In the genomic region with DNA sequence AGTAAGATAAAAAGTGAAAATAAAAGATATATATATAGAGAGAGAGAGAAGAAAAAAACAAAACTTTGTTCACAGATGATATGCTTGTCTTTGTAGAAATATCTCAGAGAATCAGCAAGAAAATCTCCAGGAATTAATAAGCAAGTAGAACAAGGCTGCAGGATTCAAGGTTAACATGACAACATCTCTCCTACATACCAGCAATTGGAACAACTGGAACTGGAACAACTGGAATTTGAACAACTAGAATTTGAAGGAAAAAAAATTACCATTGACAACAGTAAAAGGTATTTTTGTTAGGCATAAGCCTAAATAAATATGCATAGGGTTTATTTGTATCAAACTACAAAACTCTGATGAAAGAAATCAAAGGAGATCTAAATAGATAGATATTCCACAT, we compare ENCODE assay signal across 18 cellular contexts. TPM values are rescaled to one million over a fixed set of nuclear protein-coding genes. Genes with fewer than 3 reads are reported as not detected.
DNase-seq lines count a peak whose midpoint lies in the region; ATAC-seq and TF ChIP-seq lines count a peak whose summit lies in the region.
"Had no signal": no experiment of that assay in that cellular context is flagged by ENCODE, and none has a peak within 500 bp of the region (broad histone marks: within the 10 kb centered on the region; RNA-seq: fewer than 3 reads in every experiment).

No MANE protein-coding gene starts in this region.

- POLR2A ChIA-PET in MCF 10A (lab: Yijun Ruan, JAX) (no interaction called here), Panc1 (lab: Charles Lee) (no interaction called here)

- peaks cover 81% of the 10 kb centered on the region for H3K79me2 ChIP-seq in mammary epithelial cell (ENCODE audit: insufficient read depth, low read length)

- in situ Hi-C loops in mammary epithelial cell (cut with MboI; ENCODE audit: low sequenced_read_pairs in 2 of 2) (no loop called here), Panc1 (cut with HindIII; ENCODE audit: low pct_unique_long_range_greater_than_20kb, low sequenced_read_pairs) (no loop called here)

- H3K36me3 Mint-ChIP-seq in MCF 10A (ENCODE audit: insufficient read depth, unreplicated experiment): peaks cover 20% of the 10 kb centered on the region
- H3K36me3 Mint-ChIP-seq: CD8-positive, alpha-beta T cell had no signal

- H3K9me3 Mint-ChIP-seq in MCF 10A (ENCODE audit: unreplicated experiment): peaks cover 15% of the 10 kb centered on the region

- H4K20me1 ChIP-seq in mammary epithelial cell (ENCODE audit: insufficient read depth, low read length): no peaks in the 10 kb centered on the region
- H4K20me1 ChIP-seq: BLaER1 had no signal

- no peaks in the 10 kb centered on the region for H3K4me1 ChIP-seq in mammary epithelial cell (ENCODE audit: insufficient read depth, low read length)
- H3K4me1 ChIP-seq in Panc1 (ENCODE audit: control insufficient read depth, insufficient read depth, low read length): peaks cover 51% of the 10 kb centered on the region
- peaks cover 37% of the 10 kb centered on the region for H3K4me1 ChIP-seq in psoas muscle
- no peaks in the 10 kb centered on the region for H3K4me1 ChIP-seq in colonic mucosa
- H3K4me1 ChIP-seq: BLaER1, HAP-1 had no signal

- H3K36me3 ChIP-seq in mammary epithelial cell (ENCODE audit: insufficient read depth, low read length) (no peaks in the 10 kb centered on the region), Panc1 (ENCODE audit: control insufficient read depth, insufficient read depth, low read length) (no peaks in the 10 kb centered on the region), psoas muscle (ENCODE audit: insufficient read depth in 1 of 2, low read depth in 1 of 2) (no peaks in the 10 kb centered on the region), colonic mucosa (no peaks in the 10 kb centered on the region)
- H3K36me3 ChIP-seq: BLaER1, HAP-1 had no signal

- H3K9ac ChIP-seq in mammary epithelial cell (ENCODE audit: insufficient read depth, low read length) (no peak overlapping the region), colonic mucosa (ENCODE audit: low read depth in 2 of 2, low read length in 2 of 2) (no peak overlapping the region)
- H3K9ac ChIP-seq: BLaER1 had no signal

- ATAC-seq in Panc1 (no peak), psoas muscle (no peak)
- ATAC-seq: CD8-positive, alpha-beta T cell had no signal

- no peak overlapping the region for H3K4me3 Mint-ChIP-seq in MCF 10A (ENCODE audit: unreplicated experiment)
- H3K4me3 Mint-ChIP-seq: B cell; CD4-positive, CD25-positive, alpha-beta regulatory T cell; CD8-positive, alpha-beta T cell; HFFc6 had no signal

- no peak overlapping the region for H3K4me2 ChIP-seq in mammary epithelial cell (ENCODE audit: insufficient read depth, low read depth, low read length)
- H3K4me2 ChIP-seq: BLaER1 had no signal

- no peaks in the 10 kb centered on the region for H3K27me3 Mint-ChIP-seq in MCF 10A (ENCODE audit: insufficient read depth, unreplicated experiment)

- peaks cover 22% of the 10 kb centered on the region for H3K4me1 Mint-ChIP-seq in MCF 10A (ENCODE audit: insufficient read depth, unreplicated experiment)
- H3K4me1 Mint-ChIP-seq: B cell had no signal

- TF ChIP-seq CTCF in MCF 10A (IDR thresholded peaks at IDR 0.05; ENCODE audit: unreplicated experiment) (no peak), mammary epithelial cell (conservative IDR thresholded peaks at IDR 0.05 in 1 of 2, IDR thresholded peaks at IDR 0.05 in 1 of 2; ENCODE audit: extremely low read depth in 1 of 2, insufficient read depth in 1 of 2, low read depth in 1 of 2, low read length in 2 of 2) (no peak), Panc1 (IDR thresholded peaks at IDR 0.05) (no peak), psoas muscle (IDR thresholded peaks at IDR 0.05) (no peak), colonic mucosa (IDR thresholded peaks at IDR 0.05) (no peak)

- CTCF ChIA-PET in MCF 10A (lab: Yijun Ruan, JAX) (no interaction called here), mammary epithelial cell (lab: Charles Lee; ENCODE audit: low non-redundant PET) (no interaction called here), Panc1 (lab: Charles Lee) (no interaction called here)

- H3K4me3 ChIP-seq in mammary epithelial cell (replicated peaks in 1 of 3; ENCODE audit: insufficient read depth in 1 of 3, low read depth in 2 of 3, low read length in 3 of 3): no peak overlapping the region
- H3K4me3 ChIP-seq in Panc1 (ENCODE audit: low read depth in 2 of 2, low read length in 2 of 2): no peak overlapping the region
- no peak overlapping the region for H3K4me3 ChIP-seq in psoas muscle
- H3K4me3 ChIP-seq in colonic mucosa: no peak overlapping the region
- H3K4me3 ChIP-seq: BLaER1, HAP-1 had no signal

- H3K27me3 ChIP-seq in mammary epithelial cell (ENCODE audit: insufficient read depth, low read length) (no peaks in the 10 kb centered on the region), Panc1 (ENCODE audit: control insufficient read depth, insufficient read depth, low read length) (no peaks in the 10 kb centered on the region), psoas muscle (ENCODE audit: insufficient read depth in 3 of 3, low read length in 2 of 3) (no peaks in the 10 kb centered on the region), colonic mucosa (no peaks in the 10 kb centered on the region)
- H3K27me3 ChIP-seq: BLaER1 had no signal

- intact Hi-C loops in MCF 10A (cut with micrococcal nuclease) (no loop called here), mammary epithelial cell (cut with micrococcal nuclease) (no loop called here), Panc1 (cut with micrococcal nuclease; ENCODE audit: unreplicated experiment) (no loop called here), psoas muscle (cut with DNase I) (no loop called here), colonic mucosa (cut with DNase I) (no loop called here)

- DNase-seq in MCF 10A (ENCODE audit: unreplicated experiment) (no peak), mammary epithelial cell (no peak), Panc1 (ENCODE audit: low read depth, low spot score) (no peak), psoas muscle (no peak), midbrain (lab: John Stamatoyannopoulos, UW) (no peak), colonic mucosa (no peak)
- DNase-seq: Caco-2; CD4-positive, CD25-positive, alpha-beta regulatory T cell; CD8-positive, alpha-beta T cell; DMS153; DND-41; GOT3; HFFc6 had no signal

- BruUV-seq in MCF 10A (replicated peaks; lab: Mats Ljungman, UMichigan): no TSS peak
- BruUV-seq in mammary epithelial cell (replicated peaks; lab: Mats Ljungman, UMichigan): no TSS peak
- no TSS peak for BruUV-seq in Panc1 (replicated peaks; lab: Mats Ljungman, UMichigan)

- no peak overlapping the region for H3K27ac ChIP-seq in mammary epithelial cell (ENCODE audit: insufficient read depth, low read depth, low read length)
- peak overlapping the region; percentile 100 for H3K27ac ChIP-seq in Panc1 (ENCODE audit: low read length)
- H3K27ac ChIP-seq in psoas muscle: peak overlapping the region; percentile 94
- H3K27ac ChIP-seq in colonic mucosa: no peak overlapping the region
- H3K27ac ChIP-seq: 22Rv1, BLaER1, C4-2B had no signal

- H3K9me3 ChIP-seq in mammary epithelial cell (replicated peaks; ENCODE audit: insufficient read depth, low read length): no peaks in the 10 kb centered on the region
- no peaks in the 10 kb centered on the region; the same call in 1 of the 2 replicates for H3K9me3 ChIP-seq in Panc1 (ENCODE audit: control insufficient read depth, insufficient read depth, low read depth, low read length)
- peaks cover 6% of the 10 kb centered on the region for H3K9me3 ChIP-seq in psoas muscle
- H3K9me3 ChIP-seq in colonic mucosa: no peaks in the 10 kb centered on the region
- H3K9me3 ChIP-seq: HAP-1 had no signal

- dilution Hi-C loops in mammary epithelial cell (cut with HindIII; ENCODE audit: low sequenced_read_pairs): no loop called here

- H3K27ac Mint-ChIP-seq in MCF 10A (ENCODE audit: low read depth, unreplicated experiment): peak overlapping the region; percentile 7
- H3K27ac Mint-ChIP-seq: B cell; CD4-positive, CD25-positive, alpha-beta regulatory T cell; CD8-positive, alpha-beta T cell; HFFc6 had no signal

- no peak overlapping the region for H2AFZ ChIP-seq in mammary epithelial cell (ENCODE audit: low read depth, low read length)

RNA-seq across cellular contexts. Expression of gene TBC1D8, which starts 47.3 kb away (rescaled TPM):
- total RNA-seq in MCF 10A (2022) (48.1 and 50.9 TPM in 2 replicates), mammary epithelial cell (10 to 100 TPM in 1 of 2 donors, 1 to 10 TPM in 1; 9.0 to 19.2 TPM), Panc1 (2021; ENCODE audit: unreplicated experiment) (139 TPM), psoas muscle (100 to 1,000 TPM in 1 of 4 donors, 10 to 100 TPM in 2, 1 to 10 TPM in 1; 8.7 to 163 (median 57.0) TPM), colonic mucosa (10 to 100 TPM; 10.3 to 11.8 TPM)
- polyA plus RNA-seq in mammary epithelial cell (13.2 TPM), psoas muscle (10 to 100 TPM; 11.3 to 64.5 (median 50.4) TPM)
- 28.4 TPM for polyA minus RNA-seq in mammary epithelial cell
- polyA plus RNA-seq in Panc1 (2012; ENCODE audit: insufficient read length): 171 TPM

Comparison
In these comparisons a context has a peak if more than half of its experiments do, and no peak if none do; other contexts are left out.
1. H3K27ac ChIP-seq: peak in Panc1 (single experiment) and psoas muscle (single experiment); none in mammary epithelial cell (single experiment) and colonic mucosa (single experiment).